In genomic region chr15:84748274-84749110, GRCh38 we compare ENCODE assay signal across 8 cellular contexts. TPM values are rescaled to one million over a fixed set of nuclear protein-coding genes. Genes with fewer than 3 reads are reported as not detected.
DNase-seq lines count a peak whose midpoint lies in the region; ATAC-seq and TF ChIP-seq lines count a peak whose summit lies in the region.

TSS of gene ZNF592 (plus strand) at chr15:84748592. CDS start at chr15:84782676, 34,084 bp downstream.

- peak; percentile 92 for DNase-seq in D341Med (ENCODE audit: low spot score)
- peak in 68 of 76 experiments; percentile 10 to 79 (median 60) for DNase-seq in HUDEP-2 (lab: John Stamatoyannopoulos, UW; ENCODE audit: unreplicated experiment in 76 of 76)
- DNase-seq in SK-N-SH, result peak; percentile 92
- peak; percentile 86 for DNase-seq in activated naive CD4-positive, alpha-beta T cell treated with anti-CD3 and anti-CD28 coated beads, Interleukin-2, amount 10 ng/mL, durations not matched to agents 7 days and 5 days
- no peak for DNase-seq in glomerular endothelial cell (ENCODE audit: extremely low read depth, low read depth, low spot score)
- no peak for DNase-seq in omental fat pad (ENCODE audit: low spot score)
- DNase-seq in thoracic aorta (ENCODE audit: low spot score), result peak; percentile 20

- peak within 1 kb of the TSS; percentile 92 for H3K4me3 Mint-ChIP-seq in activated naive CD4-positive, alpha-beta T cell treated with anti-CD3 and anti-CD28 coated beads, Interleukin-2, amount 10 ng/mL, durations not matched to agents 7 days and 5 days

- H3K36me3 ChIP-seq in SK-N-SH (replicated peaks in 1 of 2; ENCODE audit: control insufficient read depth in 1 of 2, insufficient read depth in 2 of 2, low read length in 1 of 2), result no peaks in the 10 kb centered on the region
- no peaks in the 10 kb centered on the region for H3K36me3 ChIP-seq in thoracic aorta

- peak within 1 kb of the TSS; percentile 96 for H3K27ac Mint-ChIP-seq in activated naive CD4-positive, alpha-beta T cell treated with anti-CD3 and anti-CD28 coated beads, Interleukin-2, amount 10 ng/mL, durations not matched to agents 7 days and 5 days

- H3K9me3 ChIP-seq in SK-N-SH (no peaks in the 10 kb centered on the region), thoracic aorta (no peaks in the 10 kb centered on the region)

- POLR2A ChIA-PET in SK-N-SH (lab: Yijun Ruan, JAX), result interaction anchor here (0.8 to 2.5 kb wide), 7 partner anchors 32 to 296 kb away, joined by 3 to 14 read pairs (median 3); partner anchors contain the start of genes SEC11A and WDR73

- H3K9me2 ChIP-seq in SK-N-SH, result no peaks in the 10 kb centered on the region

- no peaks in the 10 kb centered on the region for H3K9me3 Mint-ChIP-seq in activated naive CD4-positive, alpha-beta T cell treated with anti-CD3 and anti-CD28 coated beads, Interleukin-2, amount 10 ng/mL, durations not matched to agents 7 days and 5 days

- peaks cover 34% of the 10 kb centered on the region for H3K36me3 Mint-ChIP-seq in activated naive CD4-positive, alpha-beta T cell treated with anti-CD3 and anti-CD28 coated beads, Interleukin-2, amount 10 ng/mL, durations not matched to agents 7 days and 5 days

- WGBS in SK-N-SH (ENCODE audit: low lambda C conversion rate), result no CpG with 5 or more reads among the region's 127 CpGs

- no peaks in the 10 kb centered on the region for H3K27me3 Mint-ChIP-seq in activated naive CD4-positive, alpha-beta T cell treated with anti-CD3 and anti-CD28 coated beads, Interleukin-2, amount 10 ng/mL, durations not matched to agents 7 days and 5 days

- no peaks in the 10 kb centered on the region for H3K27me3 ChIP-seq in SK-N-SH (ENCODE audit: insufficient read depth)
- H3K27me3 ChIP-seq in thoracic aorta (replicated peaks; ENCODE audit: insufficient read depth), result no peaks in the 10 kb centered on the region

- H3K4me3 ChIP-seq in SK-N-SH (ENCODE audit: low read depth in 2 of 2, low read length in 1 of 2) (peak within 1 kb of the TSS; percentile 82 to 90), thoracic aorta (peak within 1 kb of the TSS; percentile 88)

- TF ChIP-seq RAD21 in SK-N-SH (IDR thresholded peaks at IDR 0.05; ENCODE audit: low read length), result no peak

- H3K9ac ChIP-seq in SK-N-SH, result peak within 1 kb of the TSS; percentile 88

- no peak; the same call in 1 of the 2 replicates for TF ChIP-seq CTCF in SK-N-SH (IDR thresholded peaks at IDR 0.05)
- TF ChIP-seq CTCF in omental fat pad (IDR thresholded peaks at IDR 0.05), result no peak
- TF ChIP-seq CTCF in thoracic aorta (IDR thresholded peaks at IDR 0.05), result no peak

- CTCF ChIA-PET in SK-N-SH (lab: Yijun Ruan, JAX), result interaction anchor here (0.9 to 2.5 kb wide), 10 partner anchors 16 to 180 kb away, joined by 3 to 10 read pairs (median 4); partner anchors contain the start of gene SEC11A
- CTCF ChIA-PET in activated naive CD4-positive, alpha-beta T cell treated with anti-CD3 and anti-CD28 coated beads, Interleukin-2, amount 10 ng/mL, durations not matched to agents 7 days and 5 days (lab: Charles Lee), result interaction anchor here (0.9 to 2.5 kb wide), 9 partner anchors 11 to 130 kb away, joined by 3 to 11 read pairs (median 5); partner anchors contain the start of genes SEC11A and WDR73

- H3K27ac ChIP-seq in SK-N-SH (ENCODE audit: low read depth in 2 of 2, low read length in 1 of 2), result peak within 1 kb of the TSS; percentile 93 to 95
- H3K27ac ChIP-seq in thoracic aorta, result peak within 1 kb of the TSS; percentile 100

- H3K4me1 ChIP-seq in SK-N-SH (ENCODE audit: control insufficient read depth in 1 of 2, insufficient read depth in 2 of 2, low read depth in 1 of 2, low read length in 1 of 2), result peaks cover 7 to 21% of the 10 kb centered on the region in 2 experiments; a peak in 3 of 4 replicates
- peaks cover 35 to 60% of the 10 kb centered on the region in 2 donors for H3K4me1 ChIP-seq in thoracic aorta (ENCODE audit: control insufficient read depth in 1 of 2, low read depth in 2 of 2)

- H3K4me2 ChIP-seq in SK-N-SH, result peak within 1 kb of the TSS; percentile 95

- peaks cover 60% of the 10 kb centered on the region for H3K4me1 Mint-ChIP-seq in activated naive CD4-positive, alpha-beta T cell treated with anti-CD3 and anti-CD28 coated beads, Interleukin-2, amount 10 ng/mL, durations not matched to agents 7 days and 5 days

- H3K79me2 ChIP-seq in SK-N-SH (ENCODE audit: insufficient read depth), result peaks cover 66% of the 10 kb centered on the region

- ATAC-seq in GM21367 (IDR thresholded peaks at IDR 0.05; ENCODE audit: unreplicated experiment) (peak; percentile 50), omental fat pad (ENCODE audit: low FRiP score) (peak; percentile 81), thoracic aorta (ENCODE audit: insufficient number of reproducible peaks, low FRiP score, low read depth) (peak; percentile 76)

- TF ChIP-seq EP300 in SK-N-SH (IDR thresholded peaks at IDR 0.05; ENCODE audit: borderline replicate concordance in 1 of 2, low read depth in 1 of 2, low read length in 1 of 2), result no peak

- H4K20me1 ChIP-seq in SK-N-SH (ENCODE audit: insufficient read depth), result peaks cover 41% of the 10 kb centered on the region

- peak within 1 kb of the TSS; percentile 90 for H2AFZ ChIP-seq in SK-N-SH (ENCODE audit: low read depth)

- peaks cover 15% of the 10 kb centered on the region for H3F3A ChIP-seq in SK-N-SH (replicated peaks; ENCODE audit: insufficient read depth)

TF ChIP-seq in SK-N-SH, 30 proteins besides CTCF, POLR2A, EP300 and RAD21:
- TF ChIP-seq NRF1 (IDR thresholded peaks at IDR 0.05; ENCODE audit: low read depth, low read length) (0 out of 2 replicates have a peak, but pooled peaks have one; percentile 37), MEF2A (IDR thresholded peaks at IDR 0.05; ENCODE audit: borderline replicate concordance, low read depth) (no peak), MXI1 (IDR thresholded peaks at IDR 0.05; ENCODE audit: low read depth, low read length) (peak; percentile 55; the same call in 1 of the 2 replicates), YY1 (IDR thresholded peaks at IDR 0.05; ENCODE audit: low read depth) (peak; percentile 73)
TF ChIP-seq in SK-N-SH: peak in this region for 3.

RNA-seq across cellular contexts. Expression of gene ZNF592, which starts in this region (rescaled TPM):
- 8.0 and 8.7 TPM in 2 replicates for polyA plus RNA-seq in SK-N-SH (2012; rRNA removed)
- 4.2 and 5.8 TPM in 2 replicates for polyA plus RNA-seq in SK-N-SH (2012; cell fraction: cytosol; rRNA removed)
- polyA plus RNA-seq in SK-N-SH (2012; cell fraction: nucleus; rRNA removed), result 18.7 and 18.8 TPM in 2 replicates
- total RNA-seq in glomerular endothelial cell, result 11.5 and 16.7 TPM in 2 replicates
- 10 to 100 TPM; 13.7 to 22.8 (median 20.0) TPM for total RNA-seq in omental fat pad
- 10 to 100 TPM; 24.4 to 26.7 TPM for total RNA-seq in thoracic aorta

Comparison
In these comparisons a context has a peak if more than half of its experiments do, and no peak if none do; other contexts are left out.
1. DNase-seq: peak in D341Med (single experiment), HUDEP-2 (68 of 76), SK-N-SH (single experiment), activated naive CD4-positive, alpha-beta T cell treated with anti-CD3 and anti-CD28 coated beads, Interleukin-2, amount 10 ng/mL, durations not matched to agents 7 days and 5 days (single experiment) and thoracic aorta (single experiment); none in glomerular endothelial cell (single experiment) and omental fat pad (single experiment).
2. Peak in every context shown above with its lines, with median percentiles within 50 percentile points of each other: ATAC-seq.